ENCODE assay signal across 23 cellular contexts in the genomic region with DNA sequence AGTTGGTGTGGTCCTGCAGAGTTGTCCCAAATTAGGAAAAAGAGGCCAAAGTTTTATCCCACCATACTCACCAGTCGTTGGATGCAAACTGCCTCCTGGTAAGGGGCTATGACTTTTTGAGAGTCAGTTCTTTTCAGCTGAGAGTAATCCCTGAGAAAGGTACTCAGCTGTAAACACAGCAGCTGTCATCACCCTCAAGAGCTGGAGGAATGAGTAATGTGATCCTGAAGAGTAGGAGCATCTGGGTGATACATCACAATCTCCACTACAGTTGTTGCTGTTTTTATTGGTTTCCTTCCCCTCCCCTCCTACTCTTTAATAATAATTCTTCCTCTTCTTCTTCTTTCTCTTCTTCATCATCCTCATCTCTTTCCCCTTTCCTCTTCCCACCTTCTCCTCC. TPM values are rescaled to one million over a fixed set of nuclear protein-coding genes. Genes with fewer than 3 reads are reported as not detected.
DNase-seq lines count a peak whose midpoint lies in the region; ATAC-seq, FAIRE-seq and TF ChIP-seq lines count a peak whose summit lies in the region.
"Had no signal": no experiment of that assay in that cellular context is flagged by ENCODE, and none has a peak within 500 bp of the region (broad histone marks: within the 10 kb centered on the region; RNA-seq: fewer than 3 reads in every experiment).

No MANE protein-coding gene starts in this region.

- H3K79me2 ChIP-seq in astrocyte (ENCODE audit: insufficient read depth, low read length): no peaks in the 10 kb centered on the region
- H3K79me2 ChIP-seq in neural progenitor cell (ENCODE audit: low read depth): no peaks in the 10 kb centered on the region

- CTCF ChIA-PET in activated CD4-positive, alpha-beta T cell treated with anti-CD3 and anti-CD28 coated beads for 36 hours (lab: Charles Lee): no interaction called here
- CTCF ChIA-PET in GM10248 (lab: Yijun Ruan, JAX): interaction anchor here (1.8 kb wide), 1 partner anchor 21 kb away, joined by 5 read pairs; no protein-coding TSS in a partner anchor

- H3K27ac Mint-ChIP-seq in activated CD4-positive, alpha-beta T cell treated with anti-CD3 and anti-CD28 coated beads for 36 hours: no peak overlapping the region
- H3K27ac Mint-ChIP-seq in astrocyte (ENCODE audit: unreplicated experiment): no peak overlapping the region
- H3K27ac Mint-ChIP-seq in neural progenitor cell: no peak overlapping the region

- DNase-seq in activated CD4-positive, alpha-beta T cell treated with anti-CD3 and anti-CD28 coated beads for 36 hours: no peak
- no peak for DNase-seq in activated CD4-positive, alpha-beta T cell treated with anti-CD3 and anti-CD28 coated beads, Interleukin-2, amount 50 U/mL, for 4 hours
- DNase-seq in NCI-H2171 treated with DMSO at 0.1 percent for 48 hours (lab: John Stamatoyannopoulos, UW): peak; percentile 77
- no peak for DNase-seq in astrocyte (ENCODE audit: low read depth)
- DNase-seq in neural progenitor cell (ENCODE audit: low spot score): peak; percentile 10
- DNase-seq in NCI-H1105 treated with DMSO at 0.1 percent for 48 hours (lab: John Stamatoyannopoulos, UW): no peak
- no peak for DNase-seq in GM10248 (ENCODE audit: extremely low spot score)
- DNase-seq: Calu3; CD4-positive, alpha-beta memory T cell; DMS79 treated with DMSO at 0.1 percent for 48 hours; IMR-90; NCI-H1436 treated with DMSO at 0.1 percent for 48 hours; NCI-H2081 treated with DMSO at 0.1 percent for 48 hours; NCI-H345; Right ventricle myocardium superior; T-cell had no signal

- H3K27me3 ChIP-seq in astrocyte (ENCODE audit: insufficient read depth, low read length): no peaks in the 10 kb centered on the region
- no peaks in the 10 kb centered on the region for H3K27me3 ChIP-seq in neural progenitor cell

- H3K9me3 ChIP-seq in astrocyte (ENCODE audit: insufficient read depth, low read depth, low read length) (no peaks in the 10 kb centered on the region), neural progenitor cell (ENCODE audit: low read depth) (peaks cover 3% of the 10 kb centered on the region)
- H3K9me3 ChIP-seq: BLaER1, HAP-1 had no signal

- no peaks in the 10 kb centered on the region for H3K36me3 Mint-ChIP-seq in activated CD4-positive, alpha-beta T cell treated with anti-CD3 and anti-CD28 coated beads for 36 hours (ENCODE audit: low read depth)
- H3K36me3 Mint-ChIP-seq in astrocyte (ENCODE audit: low read depth, unreplicated experiment) (no peaks in the 10 kb centered on the region), neural progenitor cell (peaks cover 6% of the 10 kb centered on the region)
- H3K36me3 Mint-ChIP-seq: CD4-positive, alpha-beta memory T cell had no signal

- TF ChIP-seq CTCF in astrocyte (IDR thresholded peaks at IDR 0.05; ENCODE audit: insufficient read depth, low read depth, low read length) (no peak), neural progenitor cell (IDR thresholded peaks at IDR 0.05) (no peak), GM10248 (IDR thresholded peaks at IDR 0.05; ENCODE audit: control extremely low read depth, extremely low read depth, low read depth, missing control alignments) (no peak)

- peak; percentile 68 for FAIRE-seq in astrocyte (lab: Jason Lieb, UNC)
- FAIRE-seq: HTR-8/SVneo, RCC 7860 had no signal

- no peaks in the 10 kb centered on the region for H3K27me3 Mint-ChIP-seq in activated CD4-positive, alpha-beta T cell treated with anti-CD3 and anti-CD28 coated beads for 36 hours
- H3K27me3 Mint-ChIP-seq in astrocyte (ENCODE audit: low read depth, unreplicated experiment) (no peaks in the 10 kb centered on the region), neural progenitor cell (ENCODE audit: insufficient read depth, low read depth) (no peaks in the 10 kb centered on the region)
- H3K27me3 Mint-ChIP-seq: CD4-positive, alpha-beta memory T cell had no signal

- peak; percentile 63 for ATAC-seq in activated CD4-positive, alpha-beta T cell treated with anti-CD3 and anti-CD28 coated beads for 36 hours
- ATAC-seq in GM19467 (IDR thresholded peaks at IDR 0.05; ENCODE audit: unreplicated experiment): no peak
- ATAC-seq: T-cell had no signal

- H3K9me3 Mint-ChIP-seq in activated CD4-positive, alpha-beta T cell treated with anti-CD3 and anti-CD28 coated beads for 36 hours (ENCODE audit: low read depth): no peaks in the 10 kb centered on the region
- H3K9me3 Mint-ChIP-seq in astrocyte (ENCODE audit: unreplicated experiment) (no peaks in the 10 kb centered on the region), neural progenitor cell (peaks cover 5% of the 10 kb centered on the region)
- H3K9me3 Mint-ChIP-seq: CD4-positive, alpha-beta memory T cell; T-cell had no signal

- no peak overlapping the region for H3K4me3 Mint-ChIP-seq in activated CD4-positive, alpha-beta T cell treated with anti-CD3 and anti-CD28 coated beads for 36 hours
- H3K4me3 Mint-ChIP-seq in astrocyte (ENCODE audit: unreplicated experiment): no peak overlapping the region
- H3K4me3 Mint-ChIP-seq in neural progenitor cell: no peak overlapping the region
- H3K4me3 Mint-ChIP-seq: CD4-positive, alpha-beta memory T cell; T-cell had no signal

- POLR2A ChIA-PET in activated CD4-positive, alpha-beta T cell treated with anti-CD3 and anti-CD28 coated beads for 36 hours (lab: Charles Lee): no interaction called here
- POLR2A ChIA-PET in GM10248 (lab: Yijun Ruan, JAX): no interaction called here

- H3K4me1 ChIP-seq in astrocyte (ENCODE audit: insufficient read depth, low read length) (no peaks in the 10 kb centered on the region), neural progenitor cell (peaks cover 10% of the 10 kb centered on the region)
- H3K4me1 ChIP-seq: HAP-1 had no signal

- H3K4me3 ChIP-seq in astrocyte (ENCODE audit: insufficient read depth, low read depth, low read length) (no peak overlapping the region), neural progenitor cell (no peak overlapping the region)
- H3K4me3 ChIP-seq: BLaER1, HAP-1, SK-N-MC had no signal

- H3K4me2 ChIP-seq in astrocyte (ENCODE audit: low read length) (no peak overlapping the region), neural progenitor cell (no peak overlapping the region)
- H3K4me2 ChIP-seq: BLaER1 had no signal

- no peaks in the 10 kb centered on the region for H3K36me3 ChIP-seq in astrocyte (ENCODE audit: insufficient read depth, low read length)
- no peaks in the 10 kb centered on the region for H3K36me3 ChIP-seq in neural progenitor cell
- H3K36me3 ChIP-seq: BLaER1, HAP-1 had no signal

- no peaks in the 10 kb centered on the region for H3F3A ChIP-seq in neural progenitor cell (ENCODE audit: low read depth)

- intact Hi-C loops in activated CD4-positive, alpha-beta T cell treated with anti-CD3 and anti-CD28 coated beads for 36 hours (cut with DNase I, micrococcal nuclease): loop anchor here in 1 of 2 experiments (10.0 kb wide), 1 partner anchor 1278 kb away; the partner anchor contains the start of gene ABCB7

- H3K4me1 Mint-ChIP-seq in activated CD4-positive, alpha-beta T cell treated with anti-CD3 and anti-CD28 coated beads for 36 hours: peaks cover 38% of the 10 kb centered on the region
- H3K4me1 Mint-ChIP-seq in astrocyte (ENCODE audit: low read depth, unreplicated experiment): peaks cover 3% of the 10 kb centered on the region
- no peaks in the 10 kb centered on the region for H3K4me1 Mint-ChIP-seq in neural progenitor cell

- H3K9ac ChIP-seq in astrocyte (ENCODE audit: low read length) (no peak overlapping the region), neural progenitor cell (no peak overlapping the region)
- H3K9ac ChIP-seq: BLaER1 had no signal

- H3K27ac ChIP-seq in astrocyte (ENCODE audit: low read depth, low read length): no peak overlapping the region
- H3K27ac ChIP-seq in neural progenitor cell: no peak overlapping the region
- H3K27ac ChIP-seq: BLaER1, SK-N-MC had no signal

- no peak overlapping the region for H2AFZ ChIP-seq in astrocyte (ENCODE audit: low read depth, low read length)
- H2AFZ ChIP-seq in neural progenitor cell (replicated peaks): no peak overlapping the region

- H4K20me1 ChIP-seq in astrocyte (ENCODE audit: insufficient read depth, low read length): no peaks in the 10 kb centered on the region
- no peaks in the 10 kb centered on the region for H4K20me1 ChIP-seq in neural progenitor cell (ENCODE audit: low read depth)
- H4K20me1 ChIP-seq: BLaER1 had no signal

RNA-seq across cellular contexts. Expression of gene MAGEE1, which starts 5.7 kb away (rescaled TPM):
- 1 to 10 TPM; 3.8 to 4.0 TPM for total RNA-seq in activated CD4-positive, alpha-beta T cell treated with anti-CD3 and anti-CD28 coated beads for 36 hours
- total RNA-seq in astrocyte (3.2 and 3.9 TPM in 2 replicates), neural progenitor cell (ENCODE audit: low replicate concordance) (3.6 and 6.3 TPM in 2 replicates)
- total RNA-seq: A673 had no signal

Comparison
In these comparisons a context has a peak if more than half of its experiments do, and no peak if none do; other contexts are left out.
1. DNase-seq: peak in NCI-H2171 treated with DMSO at 0.1 percent for 48 hours (single experiment) and neural progenitor cell (single experiment); none in activated CD4-positive, alpha-beta T cell treated with anti-CD3 and anti-CD28 coated beads for 36 hours (single experiment), activated CD4-positive, alpha-beta T cell treated with anti-CD3 and anti-CD28 coated beads, Interleukin-2, amount 50 U/mL, for 4 hours (0 of 2), astrocyte (single experiment), NCI-H1105 treated with DMSO at 0.1 percent for 48 hours (single experiment) and GM10248 (single experiment).